9 cellular contexts compared by ENCODE assay signal in the genomic region with DNA sequence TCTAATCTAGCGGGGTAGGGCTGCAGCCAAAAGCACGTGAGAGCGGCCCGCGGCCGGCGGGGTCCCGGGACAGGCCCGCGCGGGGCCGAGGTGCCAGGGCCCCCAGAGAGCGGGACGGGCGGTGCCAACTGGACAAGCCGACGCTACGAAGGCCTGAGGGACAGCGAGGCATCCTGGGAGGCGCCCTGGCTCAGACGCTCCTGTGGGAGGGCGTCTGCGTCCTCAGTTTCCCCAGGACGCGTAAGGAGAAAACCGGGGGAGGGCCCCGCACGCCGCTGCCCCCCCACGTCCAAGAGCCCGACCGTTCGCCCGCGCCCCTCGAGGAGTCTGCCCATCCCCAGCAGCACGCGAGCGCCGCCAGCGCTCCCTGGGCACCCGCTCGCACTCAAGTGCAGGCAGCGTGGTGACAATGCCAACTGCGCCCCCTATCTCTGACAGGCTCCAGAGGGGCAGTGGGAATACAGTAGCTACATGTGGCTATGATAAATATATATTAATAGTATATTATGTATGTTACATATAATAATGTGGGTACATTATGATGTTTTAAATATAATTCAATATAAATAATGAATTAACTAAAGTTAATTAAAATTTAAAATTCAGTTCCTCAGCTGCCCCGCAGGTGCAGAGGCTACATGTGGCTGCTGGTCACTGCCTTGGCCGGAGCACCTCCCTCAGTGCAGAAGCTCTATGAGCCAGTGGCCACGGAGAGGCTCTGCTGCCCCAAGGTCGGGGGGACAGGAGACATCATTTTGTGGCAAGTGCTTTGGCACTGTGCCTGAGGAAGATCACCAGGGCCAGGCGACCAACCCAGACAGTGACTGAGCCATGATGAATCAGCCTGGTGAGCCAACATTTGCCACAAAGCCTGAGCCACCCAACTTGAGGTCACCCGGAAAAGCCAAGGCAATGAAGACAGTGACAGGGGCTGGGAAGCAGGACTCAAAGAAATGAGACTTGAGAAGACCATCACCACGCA. TPM values are rescaled to one million over a fixed set of nuclear protein-coding genes. Genes with fewer than 3 reads are reported as not detected.
DNase-seq lines count a peak whose midpoint lies in the region; ATAC-seq and TF ChIP-seq lines count a peak whose summit lies in the region.
"Had no signal": no experiment of that assay in that cellular context is flagged by ENCODE, and none has a peak within 500 bp of the region (broad histone marks: within the 10 kb centered on the region; RNA-seq: fewer than 3 reads in every experiment).

No MANE protein-coding gene starts in this region.

- intact Hi-C loops in testis (cut with DNase I; ENCODE audit: low total_unique reads): no loop called here

- no peak overlapping the region for H3K27ac ChIP-seq in endodermal cell (ENCODE audit: low read depth, low read length)
- no peak overlapping the region for H3K27ac ChIP-seq in testis
- H3K27ac ChIP-seq: C4-2B had no signal

- peaks cover 14% of the 10 kb centered on the region for H3K9me3 ChIP-seq in endodermal cell (ENCODE audit: control insufficient read depth, low read length)
- no peaks in the 10 kb centered on the region for H3K9me3 ChIP-seq in testis

- DNase-seq in NCI-H526 (lab: John Stamatoyannopoulos, UW) (peak; percentile 7 to 40), NCI-H526 treated with DMSO at 0.1 percent for 48 hours (lab: John Stamatoyannopoulos, UW) (no peak), endodermal cell (peak; percentile 92), mesothelial cell of epicardium (ENCODE audit: low spot score in 2 of 2, unreplicated experiment in 2 of 2) (no peak), testis (peak; percentile 66), NCI-H2107 (lab: John Stamatoyannopoulos, UW) (no peak)
- DNase-seq in T-helper 2 cell treated with Interferon-gamma antibody and Interleukin-4, amounts not matched to agents 5 μg/mL and 100 μg/mL, for 36 hours (ENCODE audit: low spot score): peak; percentile 32

- H3K4me3 ChIP-seq in endodermal cell (ENCODE audit: low read length) (no peak overlapping the region), testis (no peak overlapping the region)

- H3K4me1 ChIP-seq in endodermal cell (ENCODE audit: control insufficient read depth, insufficient read depth, low read length): no peaks in the 10 kb centered on the region
- H3K4me1 ChIP-seq in testis: peaks cover 11% of the 10 kb centered on the region

- no peak overlapping the region for H3K4me3 Mint-ChIP-seq in T-helper 2 cell treated with Interferon-gamma antibody and Interleukin-4, amounts not matched to agents 5 μg/mL and 100 μg/mL, for 36 hours
- no peak overlapping the region for H3K4me3 Mint-ChIP-seq in endodermal cell
- peak overlapping the region; percentile 22 for H3K4me3 Mint-ChIP-seq in mesothelial cell of epicardium

- no peak overlapping the region for H3K9ac ChIP-seq in endodermal cell (ENCODE audit: extremely low read depth, low read length, poor library complexity, severe bottlenecking)

- TF ChIP-seq CTCF in endodermal cell (conservative IDR thresholded peaks at IDR 0.05) (peak; percentile 76), mesothelial cell of epicardium (IDR thresholded peaks at IDR 0.05; ENCODE audit: unreplicated experiment) (peak; percentile 21), testis (IDR thresholded peaks at IDR 0.05) (peak in 2 of 3 experiments; percentile 10 to 21)

- H3K27me3 ChIP-seq in endodermal cell (ENCODE audit: control insufficient read depth, insufficient read depth, low read length, poor library complexity, severe bottlenecking) (no peaks in the 10 kb centered on the region), testis (no peaks in the 10 kb centered on the region)

- WGBS in endodermal cell (ENCODE audit: insufficient coverage in 1 of 2, insufficient read length in 1 of 2), 2 experiments: 89 to 96% methylated on average over 30 to 52 of the region's 52 CpGs
- WGBS in testis, 2 donors: 52 to 63% methylated on average over 49 to 51 of the region's 52 CpGs

- H3K27ac Mint-ChIP-seq in T-helper 2 cell treated with Interferon-gamma antibody and Interleukin-4, amounts not matched to agents 5 μg/mL and 100 μg/mL, for 36 hours: no peak overlapping the region
- H3K27ac Mint-ChIP-seq in endodermal cell (no peak overlapping the region), mesothelial cell of epicardium (no peak overlapping the region)

- TF ChIP-seq POLR2A in testis (IDR thresholded peaks at IDR 0.05): no peak

- H3K36me3 ChIP-seq in endodermal cell (ENCODE audit: control insufficient read depth, insufficient read depth, low read length): no peaks in the 10 kb centered on the region
- H3K36me3 ChIP-seq in testis (ENCODE audit: low read depth, missing control alignments): no peaks in the 10 kb centered on the region

- H3K27me3 Mint-ChIP-seq in T-helper 2 cell treated with Interferon-gamma antibody and Interleukin-4, amounts not matched to agents 5 μg/mL and 100 μg/mL, for 36 hours (ENCODE audit: low read depth): peaks cover 2% of the 10 kb centered on the region
- H3K27me3 Mint-ChIP-seq in endodermal cell (ENCODE audit: insufficient read depth) (peaks cover 10% of the 10 kb centered on the region), mesothelial cell of epicardium (ENCODE audit: low read depth) (no peaks in the 10 kb centered on the region)

- peaks cover 7% of the 10 kb centered on the region for H3K4me1 Mint-ChIP-seq in T-helper 2 cell treated with Interferon-gamma antibody and Interleukin-4, amounts not matched to agents 5 μg/mL and 100 μg/mL, for 36 hours (ENCODE audit: low read depth)
- H3K4me1 Mint-ChIP-seq in endodermal cell (peaks cover 8% of the 10 kb centered on the region), mesothelial cell of epicardium (peaks cover 7% of the 10 kb centered on the region)

- peaks cover 6% of the 10 kb centered on the region for H3K36me3 Mint-ChIP-seq in T-helper 2 cell treated with Interferon-gamma antibody and Interleukin-4, amounts not matched to agents 5 μg/mL and 100 μg/mL, for 36 hours (ENCODE audit: low read depth)
- H3K36me3 Mint-ChIP-seq in endodermal cell (ENCODE audit: low read depth) (peaks cover 5% of the 10 kb centered on the region), mesothelial cell of epicardium (peaks cover 6% of the 10 kb centered on the region)

- no peak for ATAC-seq in HG02840 (IDR thresholded peaks at IDR 0.05; ENCODE audit: low FRiP score, unreplicated experiment)

- H3K9me3 Mint-ChIP-seq in T-helper 2 cell treated with Interferon-gamma antibody and Interleukin-4, amounts not matched to agents 5 μg/mL and 100 μg/mL, for 36 hours: peaks cover 14% of the 10 kb centered on the region
- H3K9me3 Mint-ChIP-seq in endodermal cell (peaks cover 19% of the 10 kb centered on the region), mesothelial cell of epicardium (peaks cover 13% of the 10 kb centered on the region)

RNA-seq across cellular contexts. Expression of gene SFT2D3, which starts 5.5 kb away (rescaled TPM):
- 10 to 100 TPM in 1 of 2 donors, 1 to 10 TPM in 1; 5.5 to 10.1 TPM for total RNA-seq in endodermal cell
- polyA plus RNA-seq in endodermal cell (2013, experiment 1 of 2): 16.1 TPM
- polyA plus RNA-seq in endodermal cell (2013, experiment 2 of 2): 14.3 TPM
- total RNA-seq in mesothelial cell of epicardium: 11.6 to 12.9 TPM (median 12.1 TPM) in 3 replicates
- 10 to 100 TPM; 12.9 to 13.2 TPM for total RNA-seq in testis
- 7.4 TPM for polyA plus RNA-seq in testis (ENCODE audit: insufficient read depth, low read depth, low replicate concordance)

RNA-seq across cellular contexts. Expression of gene LIMS2, which starts 20.5 kb away (rescaled TPM):
- total RNA-seq in endodermal cell (1 to 10 TPM; 3.9 to 9.8 TPM), mesothelial cell of epicardium (11.9 to 13.0 TPM (median 11.9 TPM) in 3 replicates), testis (10 to 100 TPM; 19.0 to 19.3 TPM)
- polyA plus RNA-seq in endodermal cell (2013, experiment 1 of 2): 4.8 TPM
- 4.8 TPM for polyA plus RNA-seq in endodermal cell (2013, experiment 2 of 2)
- polyA plus RNA-seq in testis (ENCODE audit: insufficient read depth, low read depth, low replicate concordance): 23.6 TPM

RNA-seq across cellular contexts. Expression of gene GPR17, which starts 49.8 kb away (rescaled TPM):
- total RNA-seq in endodermal cell (under 1 TPM in 1 of 2 donors, not detected in 1; 0.24 TPM), mesothelial cell of epicardium (not detected in 3 replicates), testis (under 1 TPM in 1 of 2 donors, not detected in 1; 0.25 TPM)
- 5.0 TPM for polyA plus RNA-seq in endodermal cell (2013, experiment 1 of 2)
- 4.8 TPM for polyA plus RNA-seq in endodermal cell (2013, experiment 2 of 2)
- polyA plus RNA-seq in testis (ENCODE audit: insufficient read depth, low read depth, low replicate concordance): 0.29 TPM

Comparison
In these comparisons a context has a peak if more than half of its experiments do, and no peak if none do; other contexts are left out.
1. DNase-seq: peak in NCI-H526 (2 of 2), T-helper 2 cell treated with Interferon-gamma antibody and Interleukin-4, amounts not matched to agents 5 μg/mL and 100 μg/mL, for 36 hours (single experiment), endodermal cell (single experiment) and testis (single experiment); none in NCI-H526 treated with DMSO at 0.1 percent for 48 hours (single experiment), mesothelial cell of epicardium (0 of 2) and NCI-H2107 (single experiment).
2. CTCF ChIP-seq: peak in every context shown above with its lines; median percentile 76 in endodermal cell; 21 in mesothelial cell of epicardium; 16 in testis.